ENCODE assay signal across 1 cellular context in the genomic region with DNA sequence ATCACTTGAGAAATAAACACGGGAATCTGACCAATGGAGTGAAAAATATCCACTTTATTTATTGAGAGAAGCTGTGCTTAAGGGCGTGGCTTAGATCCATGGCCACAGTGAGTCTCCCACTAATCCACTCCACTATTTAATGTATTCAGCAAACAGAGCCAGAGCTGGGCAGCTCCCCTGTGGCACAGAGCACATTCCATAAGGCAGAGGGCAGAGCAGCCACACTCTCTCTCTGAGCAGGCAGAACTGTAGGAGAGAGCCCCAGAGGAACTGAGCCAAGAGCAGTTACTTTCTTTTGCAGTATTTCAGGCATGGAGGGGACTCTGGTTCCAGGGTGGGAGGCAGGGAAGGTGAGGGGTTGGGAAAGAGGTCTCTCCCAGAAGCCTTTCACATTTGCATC.
TF ChIP-seq lines count a peak whose summit lies in the region.

No MANE protein-coding gene starts in this region.

TF ChIP-seq in GM23338, 12 proteins besides CTCF, POLR2A, EP300 and RAD21 (continued from another document):
- TF ChIP-seq ZNF462 (CRISPR knock-in tag; IDR thresholded peaks at IDR 0.05), result no peak
- no peak for TF ChIP-seq EZH2phosphoT487 (IDR thresholded peaks at IDR 0.05; ENCODE audit: unreplicated experiment)
- TF ChIP-seq STAT1 (IDR thresholded peaks at IDR 0.05; ENCODE audit: unreplicated experiment), result no peak
- TF ChIP-seq EZH2 (IDR thresholded peaks at IDR 0.05; ENCODE audit: low read depth, unreplicated experiment), result no peak
- TF ChIP-seq ZNF331 (CRISPR knock-in tag; IDR thresholded peaks at IDR 0.05; ENCODE audit: low read depth), result no peak
- no peak for TF ChIP-seq POLR2AphosphoS5 (IDR thresholded peaks at IDR 0.05; ENCODE audit: low read depth)
